1 cellular context compared by ENCODE assay signal in the genomic region with DNA sequence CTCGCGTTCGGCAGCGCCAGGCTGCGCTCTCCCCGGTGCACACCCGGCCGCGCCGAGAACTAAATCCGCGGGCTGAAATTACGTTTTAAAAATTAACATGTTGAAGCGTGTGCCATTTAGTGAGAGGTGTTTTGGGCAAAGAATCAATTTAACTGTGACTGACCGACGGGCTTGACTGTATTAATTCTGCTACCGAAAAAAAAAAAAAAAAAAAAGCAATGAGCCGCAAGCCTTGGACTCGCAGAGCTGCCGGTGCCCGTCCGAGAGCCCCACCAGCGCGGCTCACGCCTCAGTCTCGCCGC.
TF ChIP-seq lines count a peak whose summit lies in the region.

No MANE protein-coding gene starts in this region.

TF ChIP-seq in SK-N-SH treated with all-trans-retinoic acid at 6 μM for 48 hours, 23 proteins besides CTCF, POLR2A, EP300 and RAD21 (continued from another document):
- TF ChIP-seq, protein P1, sequence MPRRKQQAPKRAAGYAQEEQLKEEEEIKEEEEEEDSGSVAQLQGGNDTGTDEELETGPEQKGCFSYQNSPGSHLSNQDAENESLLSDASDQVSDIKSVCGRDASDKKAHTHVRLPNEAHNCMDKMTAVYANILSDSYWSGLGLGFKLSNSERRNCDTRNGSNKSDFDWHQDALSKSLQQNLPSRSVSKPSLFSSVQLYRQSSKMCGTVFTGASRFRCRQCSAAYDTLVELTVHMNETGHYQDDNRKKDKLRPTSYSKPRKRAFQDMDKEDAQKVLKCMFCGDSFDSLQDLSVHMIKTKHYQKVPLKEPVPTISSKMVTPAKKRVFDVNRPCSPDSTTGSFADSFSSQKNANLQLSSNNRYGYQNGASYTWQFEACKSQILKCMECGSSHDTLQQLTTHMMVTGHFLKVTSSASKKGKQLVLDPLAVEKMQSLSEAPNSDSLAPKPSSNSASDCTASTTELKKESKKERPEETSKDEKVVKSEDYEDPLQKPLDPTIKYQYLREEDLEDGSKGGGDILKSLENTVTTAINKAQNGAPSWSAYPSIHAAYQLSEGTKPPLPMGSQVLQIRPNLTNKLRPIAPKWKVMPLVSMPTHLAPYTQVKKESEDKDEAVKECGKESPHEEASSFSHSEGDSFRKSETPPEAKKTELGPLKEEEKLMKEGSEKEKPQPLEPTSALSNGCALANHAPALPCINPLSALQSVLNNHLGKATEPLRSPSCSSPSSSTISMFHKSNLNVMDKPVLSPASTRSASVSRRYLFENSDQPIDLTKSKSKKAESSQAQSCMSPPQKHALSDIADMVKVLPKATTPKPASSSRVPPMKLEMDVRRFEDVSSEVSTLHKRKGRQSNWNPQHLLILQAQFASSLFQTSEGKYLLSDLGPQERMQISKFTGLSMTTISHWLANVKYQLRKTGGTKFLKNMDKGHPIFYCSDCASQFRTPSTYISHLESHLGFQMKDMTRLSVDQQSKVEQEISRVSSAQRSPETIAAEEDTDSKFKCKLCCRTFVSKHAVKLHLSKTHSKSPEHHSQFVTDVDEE (CRISPR knock-in tag; IDR thresholded peaks at IDR 0.05) = no peak
- TF ChIP-seq SNAI2 (CRISPR knock-in tag; IDR thresholded peaks at IDR 0.05) (no peak), CREB5 (CRISPR knock-in tag; IDR thresholded peaks at IDR 0.05; ENCODE audit: low read depth) (no peak), ZNF8 (CRISPR knock-in tag; IDR thresholded peaks at IDR 0.05) (no peak), ZC3H10 (CRISPR knock-in tag; IDR thresholded peaks at IDR 0.05) (no peak), ZFP3 (CRISPR knock-in tag; IDR thresholded peaks at IDR 0.05) (no peak), TCF4 (CRISPR knock-in tag; IDR thresholded peaks at IDR 0.05; ENCODE audit: borderline replicate concordance) (no peak), OSR1 (CRISPR knock-in tag; IDR thresholded peaks at IDR 0.05) (no peak), ESRRG (CRISPR knock-in tag; IDR thresholded peaks at IDR 0.05) (no peak), ZFP30 (CRISPR knock-in tag; IDR thresholded peaks at IDR 0.05) (no peak), TOX (CRISPR knock-in tag; IDR thresholded peaks at IDR 0.05; ENCODE audit: borderline replicate concordance) (no peak)
- TF ChIP-seq, protein P2, sequence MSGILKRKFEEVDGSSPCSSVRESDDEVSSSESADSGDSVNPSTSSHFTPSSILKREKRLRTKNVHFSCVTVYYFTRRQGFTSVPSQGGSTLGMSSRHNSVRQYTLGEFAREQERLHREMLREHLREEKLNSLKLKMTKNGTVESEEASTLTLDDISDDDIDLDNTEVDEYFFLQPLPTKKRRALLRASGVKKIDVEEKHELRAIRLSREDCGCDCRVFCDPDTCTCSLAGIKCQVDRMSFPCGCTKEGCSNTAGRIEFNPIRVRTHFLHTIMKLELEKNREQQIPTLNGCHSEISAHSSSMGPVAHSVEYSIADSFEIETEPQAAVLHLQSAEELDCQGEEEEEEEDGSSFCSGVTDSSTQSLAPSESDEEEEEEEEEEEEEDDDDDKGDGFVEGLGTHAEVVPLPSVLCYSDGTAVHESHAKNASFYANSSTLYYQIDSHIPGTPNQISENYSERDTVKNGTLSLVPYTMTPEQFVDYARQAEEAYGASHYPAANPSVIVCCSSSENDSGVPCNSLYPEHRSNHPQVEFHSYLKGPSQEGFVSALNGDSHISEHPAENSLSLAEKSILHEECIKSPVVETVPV (CRISPR knock-in tag; IDR thresholded peaks at IDR 0.05) = no peak
